Comparison of ENCODE assay signal across 8 cellular contexts in the genomic region with DNA sequence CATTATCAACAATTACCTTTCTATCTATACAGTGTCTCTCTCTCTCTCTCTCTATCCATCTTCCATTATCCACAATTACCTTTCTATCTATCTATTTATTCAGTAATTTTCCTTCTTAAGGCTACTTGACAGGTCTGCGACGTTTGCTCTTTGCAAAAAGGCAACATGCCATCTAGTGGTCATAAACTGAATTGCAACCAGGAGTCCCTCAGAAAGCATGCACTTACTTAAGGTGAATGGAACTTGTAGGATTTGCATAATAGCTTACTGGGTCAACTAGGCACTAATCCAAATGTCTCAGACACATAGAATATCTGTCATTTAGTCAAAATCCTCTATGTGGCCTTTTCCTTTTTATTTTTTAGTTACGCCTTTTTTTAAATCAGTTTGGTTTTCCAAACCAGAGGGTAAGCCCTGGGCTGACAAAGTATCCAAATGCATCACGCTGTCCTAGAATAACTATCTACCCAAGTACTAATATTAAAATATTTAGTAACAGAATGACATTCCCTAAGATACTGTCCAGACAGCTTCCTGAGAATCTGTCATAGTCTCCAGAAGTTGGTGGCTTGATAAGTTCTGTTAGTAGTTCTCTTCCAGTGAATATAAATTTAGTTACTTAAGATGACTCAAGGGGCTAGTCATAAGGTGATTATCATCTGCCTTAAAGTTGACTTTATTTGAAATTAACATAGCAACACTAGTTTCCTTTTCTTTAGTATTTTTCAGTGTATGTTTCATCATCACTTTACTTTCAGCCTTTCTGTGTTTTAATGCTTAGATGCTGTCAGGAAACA.
DNase-seq lines count a peak whose midpoint lies in the region; FAIRE-seq and TF ChIP-seq lines count a peak whose summit lies in the region.

No MANE protein-coding gene starts in this region.

- WGBS in hepatocyte (ENCODE audit: low lambda C conversion rate, missing lambda C conversion rate): 47% methylated on average over 4 of the region's 4 CpGs
- WGBS in small intestine, 3 donors: 44 to 46% (median 46%) methylated on average over 4 of the region's 4 CpGs

- H2AFZ ChIP-seq in hepatocyte: no peak overlapping the region

- H3K4me1 ChIP-seq in hepatocyte (ENCODE audit: insufficient read depth): no peaks in the 10 kb centered on the region
- H3K4me1 ChIP-seq in small intestine (ENCODE audit: control insufficient read depth in 2 of 2, insufficient read depth in 1 of 2, low read depth in 1 of 2, low read length in 1 of 2): no peaks in the 10 kb centered on the region

- no peak overlapping the region for H3K4me2 ChIP-seq in hepatocyte

- H3K4me3 ChIP-seq in GM12865 (ENCODE audit: low read depth, low read length): no peak overlapping the region
- H3K4me3 ChIP-seq in LNCaP clone FGC (ENCODE audit: low read depth, low read length): no peak overlapping the region
- H3K4me3 ChIP-seq in astrocyte of the cerebellum (ENCODE audit: low read depth, low read length): no peak overlapping the region
- H3K4me3 ChIP-seq in hepatocyte: no peak overlapping the region
- H3K4me3 ChIP-seq in small intestine (ENCODE audit: low read depth in 1 of 2, low read length in 2 of 2): no peak overlapping the region

- DNase-seq in GM12865 (ENCODE audit: low read depth) (peak; percentile 89), HEK293T (ENCODE audit: extremely low spot score) (peak; percentile 64), LNCaP clone FGC (ENCODE audit: low read depth) (peak; percentile 78), OCI-M1 (lab: John Stamatoyannopoulos, UW) (peak; percentile 78), astrocyte of the cerebellum (ENCODE audit: low read depth) (peak; percentile 82), hepatocyte (ENCODE audit: low spot score) (peak; percentile 88), small intestine (peak; percentile 76)

- H3K27me3 ChIP-seq in hepatocyte (no peaks in the 10 kb centered on the region), small intestine (ENCODE audit: control insufficient read depth in 2 of 2, insufficient read depth in 2 of 2, low read length in 2 of 2) (peaks cover 0 to 3% of the 10 kb centered on the region in 2 donors)

- in situ Hi-C loops in astrocyte of the cerebellum (cut with HindIII; ENCODE audit: low sequenced_read_pairs): no loop called here

- CTCF ChIA-PET in HEK293T (lab: Yijun Ruan, JAX): interaction anchor here (0.5 to 1.1 kb wide), 4 partner anchors 11 to 520 kb away, joined by 3 to 5 read pairs (median 4); no protein-coding TSS in a partner anchor

- no peaks in the 10 kb centered on the region for H3K9me3 ChIP-seq in hepatocyte (ENCODE audit: low read depth)
- H3K9me3 ChIP-seq in small intestine (ENCODE audit: control insufficient read depth, low read depth): no peaks in the 10 kb centered on the region

- H3K36me3 ChIP-seq in hepatocyte (replicated peaks; ENCODE audit: insufficient read depth, low read depth) (no peaks in the 10 kb centered on the region), small intestine (ENCODE audit: control insufficient read depth in 2 of 2, insufficient read depth in 2 of 2, low read length in 2 of 2) (no peaks in the 10 kb centered on the region)

- H4K20me1 ChIP-seq in hepatocyte (ENCODE audit: insufficient read depth, poor library complexity, severe bottlenecking): no peaks in the 10 kb centered on the region

- H3K79me2 ChIP-seq in hepatocyte: no peaks in the 10 kb centered on the region

- TF ChIP-seq CTCF in GM12865 (IDR thresholded peaks at IDR 0.05; ENCODE audit: insufficient read depth, low read depth, low read length, missing control alignments): peak; percentile 92
- TF ChIP-seq CTCF in LNCaP clone FGC (IDR thresholded peaks at IDR 0.05; ENCODE audit: control insufficient read depth, extremely low read depth, insufficient read depth): peak; percentile 90
- peak; percentile 99 for TF ChIP-seq CTCF in astrocyte of the cerebellum (IDR thresholded peaks at IDR 0.05; ENCODE audit: low read depth, low read length, missing control alignments)
- peak; percentile 91 for TF ChIP-seq CTCF in hepatocyte (IDR thresholded peaks at IDR 0.05; ENCODE audit: poor library complexity)

- FAIRE-seq in A204.1 (lab: Jason Lieb, UNC) (peak; percentile 97), small intestine (lab: Jason Lieb, UNC) (no peak)

- H3K27ac ChIP-seq in hepatocyte: no peak overlapping the region
- no peak overlapping the region for H3K27ac ChIP-seq in small intestine (ENCODE audit: low read depth in 1 of 2, low read length in 1 of 2)

- POLR2A ChIA-PET in HEK293T (lab: Yijun Ruan, JAX): no interaction called here

- H3K9me2 ChIP-seq in hepatocyte (replicated peaks; ENCODE audit: insufficient read depth): no peaks in the 10 kb centered on the region

TF ChIP-seq in HEK293T, 16 proteins besides CTCF, POLR2A, EP300 and RAD21:
- no peak for TF ChIP-seq LEF1 (IDR thresholded peaks at IDR 0.05; ENCODE audit: borderline replicate concordance)
- TF ChIP-seq SUZ12 (IDR thresholded peaks at IDR 0.05): no peak
- no peak for TF ChIP-seq FOXM1 (IDR thresholded peaks at IDR 0.05; ENCODE audit: borderline replicate concordance)
- TF ChIP-seq ARNT (IDR thresholded peaks at IDR 0.05): no peak
- no peak for TF ChIP-seq FOXK2 (IDR thresholded peaks at IDR 0.05)
- no peak for TF ChIP-seq L3MBTL2 (conservative IDR thresholded peaks at IDR 0.05)
- no peak for TF ChIP-seq SP1 (IDR thresholded peaks at IDR 0.05)
- TF ChIP-seq BHLHE40 (IDR thresholded peaks at IDR 0.05; ENCODE audit: borderline replicate concordance): no peak
- TF ChIP-seq NFRKB (IDR thresholded peaks at IDR 0.05): no peak
- TF ChIP-seq FOXA1 (IDR thresholded peaks at IDR 0.05): no peak
- TF ChIP-seq TARDBP (IDR thresholded peaks at IDR 0.05): no peak
- no peak for TF ChIP-seq ZNF384 (IDR thresholded peaks at IDR 0.05)
- TF ChIP-seq ELF4 (IDR thresholded peaks at IDR 0.05): no peak
- no peak for TF ChIP-seq HDGF (IDR thresholded peaks at IDR 0.05; ENCODE audit: borderline replicate concordance)
- TF ChIP-seq, protein P1, sequence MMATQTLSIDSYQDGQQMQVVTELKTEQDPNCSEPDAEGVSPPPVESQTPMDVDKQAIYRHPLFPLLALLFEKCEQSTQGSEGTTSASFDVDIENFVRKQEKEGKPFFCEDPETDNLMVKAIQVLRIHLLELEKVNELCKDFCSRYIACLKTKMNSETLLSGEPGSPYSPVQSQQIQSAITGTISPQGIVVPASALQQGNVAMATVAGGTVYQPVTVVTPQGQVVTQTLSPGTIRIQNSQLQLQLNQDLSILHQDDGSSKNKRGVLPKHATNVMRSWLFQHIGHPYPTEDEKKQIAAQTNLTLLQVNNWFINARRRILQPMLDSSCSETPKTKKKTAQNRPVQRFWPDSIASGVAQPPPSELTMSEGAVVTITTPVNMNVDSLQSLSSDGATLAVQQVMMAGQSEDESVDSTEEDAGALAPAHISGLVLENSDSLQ (IDR thresholded peaks at IDR 0.05): no peak; the same call in 1 of the 2 replicates
- TF ChIP-seq CTBP1 (IDR thresholded peaks at IDR 0.05; ENCODE audit: borderline replicate concordance): no peak
